ENCODE assay signal across 29 cellular contexts in genomic region chr4:45327544-45327943, GRCh38.
"Had no signal": no experiment of that assay in that cellular context is flagged by ENCODE, and none has a peak within 500 bp of the region (broad histone marks: within the 10 kb centered on the region; RNA-seq: fewer than 3 reads in every experiment).

No MANE protein-coding gene starts in this region.

- DNase-seq: natural killer cell; occipital lobe; ovary; posterior cingulate gyrus; psoas muscle; right cardiac atrium; right lobe of liver; sigmoid colon; small intestine; stimulated activated CD4-positive, alpha-beta T cell treated with anti-CD3 and anti-CD28 coated beads, Interleukin-15, amount 100 ng/mL, for 24 hours; stimulated activated CD4-positive, alpha-beta T cell treated with anti-CD3 and anti-CD28 coated beads, Interleukin-4, amount 100 ng/mL, for 1 hour; stimulated activated CD4-positive, alpha-beta T cell treated with anti-CD3 and anti-CD28 coated beads, Interleukin-4, amount 100 ng/mL, for 4 hours; stimulated activated CD8-positive, alpha-beta memory T cell treated with anti-CD3 and anti-CD28 coated beads, Interleukin-4, amount 100 ng/mL, for 48 hours; stimulated activated naive CD4-positive, alpha-beta T cell; stimulated activated naive CD8-positive, alpha-beta T cell treated with anti-CD3 and anti-CD28 coated beads, Interleukin-15, amount 100 ng/mL, for 72 hours; stimulated activated naive CD8-positive, alpha-beta T cell treated with anti-CD3 and anti-CD28 coated beads, Interleukin-15, Interleukin-2, amounts not matched to agents 100 U/mL and 50 U/mL, for 24 hours; substantia nigra; testis; tibial artery; transverse colon; upper lobe of right lung; uterus had no signal

- ATAC-seq: natural killer cell; psoas muscle; right cardiac atrium; right lobe of liver; stimulated activated memory B cell treated with anti-CD40 and anti-IgM and Interleukin-4, amounts not matched to agents 10 μg/mL and 1 μg/mL and 100 μg/mL, for 72 hours; stimulated activated naive CD8-positive, alpha-beta T cell treated with anti-CD3 and anti-CD28 coated beads, Interleukin-15, amount 100 ng/mL, for 72 hours; stimulated activated naive CD8-positive, alpha-beta T cell treated with anti-CD3 and anti-CD28 coated beads, Interleukin-15, Interleukin-2, amounts not matched to agents 100 U/mL and 50 U/mL, for 24 hours; upper lobe of right lung had no signal

- H3K36me3 Mint-ChIP-seq: natural killer cell; neural progenitor cell; stimulated activated memory B cell treated with anti-CD40 and anti-IgM and Interleukin-4, amounts not matched to agents 10 μg/mL and 1 μg/mL and 100 μg/mL, for 72 hours; type B pancreatic cell had no signal

- H3K4me1 ChIP-seq: parathyroid adenoma, psoas muscle, right lobe of liver, sigmoid colon, suprapubic skin, testis, tibial artery, transverse colon, upper lobe of right lung, uterus had no signal

- H3K27ac Mint-ChIP-seq: natural killer cell; nephron; neural progenitor cell; progenitor cell of endocrine pancreas; stimulated activated memory B cell treated with anti-CD40 and anti-IgM and Interleukin-4, amounts not matched to agents 10 μg/mL and 1 μg/mL and 100 μg/mL, for 72 hours; stimulated activated naive CD8-positive, alpha-beta T cell treated with anti-CD3 and anti-CD28 coated beads, Interleukin-15, amount 100 ng/mL, for 72 hours; type B pancreatic cell had no signal

- H3K27ac ChIP-seq: neural progenitor cell, ovary, parathyroid adenoma, psoas muscle, right lobe of liver, sigmoid colon, suprapubic skin, testis, tibial artery, transverse colon, upper lobe of right lung, uterus had no signal

- H3K4me1 Mint-ChIP-seq: natural killer cell; nephron; stimulated activated memory B cell treated with anti-CD40 and anti-IgM and Interleukin-4, amounts not matched to agents 10 μg/mL and 1 μg/mL and 100 μg/mL, for 72 hours; stimulated activated naive CD8-positive, alpha-beta T cell treated with anti-CD3 and anti-CD28 coated beads, Interleukin-15, amount 100 ng/mL, for 72 hours had no signal

- H3K4me2 ChIP-seq: neural progenitor cell had no signal

- H3K9ac ChIP-seq: neural progenitor cell, parathyroid adenoma had no signal

- H3K9me3 ChIP-seq: ovary, psoas muscle, right lobe of liver, sigmoid colon, suprapubic skin, testis, tibial artery, transverse colon, upper lobe of right lung, uterus had no signal

- H3K79me2 ChIP-seq: parathyroid adenoma had no signal

- H3K9me3 Mint-ChIP-seq: nephron, neural progenitor cell, type B pancreatic cell had no signal

- H3K27me3 Mint-ChIP-seq: progenitor cell of endocrine pancreas; stimulated activated memory B cell treated with anti-CD40 and anti-IgM and Interleukin-4, amounts not matched to agents 10 μg/mL and 1 μg/mL and 100 μg/mL, for 72 hours; stimulated activated naive CD8-positive, alpha-beta T cell treated with anti-CD3 and anti-CD28 coated beads, Interleukin-15, amount 100 ng/mL, for 72 hours; type B pancreatic cell had no signal

- H2AFZ ChIP-seq: neural progenitor cell, parathyroid adenoma had no signal

- H3K4me3 ChIP-seq: neural progenitor cell, ovary, psoas muscle, right lobe of liver, sigmoid colon, suprapubic skin, testis, tibial artery, transverse colon, upper lobe of right lung, uterus had no signal

- H3K36me3 ChIP-seq: neural progenitor cell, ovary, right lobe of liver, sigmoid colon, suprapubic skin, tibial artery, transverse colon, upper lobe of right lung, uterus had no signal

- H3K27me3 ChIP-seq: neural progenitor cell, ovary, right lobe of liver, sigmoid colon, suprapubic skin, testis, tibial artery, transverse colon, upper lobe of right lung, uterus had no signal

- H3K4me3 Mint-ChIP-seq: natural killer cell; nephron; neural progenitor cell; stimulated activated memory B cell treated with anti-CD40 and anti-IgM and Interleukin-4, amounts not matched to agents 10 μg/mL and 1 μg/mL and 100 μg/mL, for 72 hours; stimulated activated naive CD8-positive, alpha-beta T cell treated with anti-CD3 and anti-CD28 coated beads, Interleukin-15, amount 100 ng/mL, for 72 hours; type B pancreatic cell had no signal
